16 cellular contexts compared by ENCODE assay signal in the genomic region with DNA sequence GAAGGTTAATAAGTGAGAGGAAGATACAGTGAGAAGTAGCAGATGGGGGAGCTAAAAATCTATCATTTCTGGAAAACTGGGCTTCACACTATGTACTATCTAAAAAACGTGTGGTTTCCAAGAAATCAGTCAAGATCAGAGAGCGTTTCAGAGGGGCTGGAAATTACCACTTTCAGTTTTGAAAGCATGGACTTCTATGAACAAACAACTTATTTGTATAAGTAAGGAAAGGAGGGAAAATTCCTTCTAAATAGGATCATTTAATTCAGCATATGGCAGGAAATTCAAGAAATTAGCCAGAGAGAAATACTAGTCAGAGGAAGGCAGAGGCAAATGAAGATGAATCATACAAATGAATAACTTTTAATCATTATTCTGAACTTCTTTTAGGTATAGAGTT. TPM values are rescaled to one million over a fixed set of nuclear protein-coding genes. Genes with fewer than 3 reads are reported as not detected.
DNase-seq lines count a peak whose midpoint lies in the region; FAIRE-seq and TF ChIP-seq lines count a peak whose summit lies in the region.
"Had no signal": no experiment of that assay in that cellular context is flagged by ENCODE, and none has a peak within 500 bp of the region (broad histone marks: within the 10 kb centered on the region; RNA-seq: fewer than 3 reads in every experiment).

No MANE protein-coding gene starts in this region.

- WGBS in SK-N-SH (ENCODE audit: low lambda C conversion rate): 24% methylated on average over 2 of the region's 2 CpGs
- WGBS in smooth muscle cell (ENCODE audit: low lambda C conversion rate): 44% methylated on average over 2 of the region's 2 CpGs

- H4K20me1 ChIP-seq in SK-N-SH (ENCODE audit: insufficient read depth): peaks cover 12% of the 10 kb centered on the region; the same call in 1 of the 2 replicates
- H4K20me1 ChIP-seq in smooth muscle cell (ENCODE audit: low read depth): no peaks in the 10 kb centered on the region

- H3K79me2 ChIP-seq in SK-N-SH (ENCODE audit: insufficient read depth) (peaks cover 94% of the 10 kb centered on the region), smooth muscle cell (ENCODE audit: low read depth) (peaks cover 56% of the 10 kb centered on the region)

- POLR2A ChIA-PET in SK-N-SH (lab: Yijun Ruan, JAX): no interaction called here

- peaks cover 83% of the 10 kb centered on the region for H3F3A ChIP-seq in SK-N-SH (replicated peaks; ENCODE audit: insufficient read depth)
- no peaks in the 10 kb centered on the region for H3F3A ChIP-seq in smooth muscle cell (ENCODE audit: low read depth)

- H3K9me3 ChIP-seq in SK-N-SH: no peaks in the 10 kb centered on the region
- no peaks in the 10 kb centered on the region for H3K9me3 ChIP-seq in smooth muscle cell (replicated peaks; ENCODE audit: low read depth)
- H3K9me3 ChIP-seq: ascending aorta, pancreas had no signal

- H3K27me3 ChIP-seq in SK-N-SH (ENCODE audit: insufficient read depth) (no peaks in the 10 kb centered on the region), smooth muscle cell (ENCODE audit: low read depth) (no peaks in the 10 kb centered on the region)
- H3K27me3 ChIP-seq: ascending aorta, pancreas had no signal

- no peaks in the 10 kb centered on the region for H3K9me2 ChIP-seq in SK-N-SH

- peak; percentile 84 for FAIRE-seq in H54 (lab: Jason Lieb, UNC)
- FAIRE-seq: frontal cortex, pancreas had no signal

- H3K4me3 ChIP-seq in SK-N-SH (ENCODE audit: low read depth in 2 of 2, low read length in 1 of 2) (no peak overlapping the region), smooth muscle cell (no peak overlapping the region)
- H3K4me3 ChIP-seq: ascending aorta, dorsolateral prefrontal cortex, pancreas had no signal

- TF ChIP-seq CTCF in SK-N-SH (IDR thresholded peaks at IDR 0.05): no peak
- no peak for TF ChIP-seq CTCF in smooth muscle cell (IDR thresholded peaks at IDR 0.05; ENCODE audit: borderline replicate concordance, insufficient read depth, poor library complexity, severe bottlenecking)

- H3K9ac ChIP-seq in SK-N-SH (peak overlapping the region; percentile 20; the same call in 1 of the 2 replicates), smooth muscle cell (ENCODE audit: low read depth) (no peak overlapping the region)

- DNase-seq in H54 (ENCODE audit: insufficient read length, low spot score) (no peak), SK-N-SH (no peak), fibroblast of peridontal ligament (ENCODE audit: extremely low read depth) (peak; percentile 58), smooth muscle cell (lab: John Stamatoyannopoulos, UW; ENCODE audit: unreplicated experiment) (no peak), iPS-NIHi7 (ENCODE audit: extremely low spot score) (no peak), NCI-H345 treated with DMSO at 0.1 percent for 48 hours (lab: John Stamatoyannopoulos, UW; ENCODE audit: unreplicated experiment) (no peak), NCI-H1417 treated with DMSO at 0.1 percent for 48 hours (lab: John Stamatoyannopoulos, UW) (no peak)
- DNase-seq: activated CD4-positive, alpha-beta T cell treated with anti-CD3 and anti-CD28 coated beads, Interleukin-2, amount 50 U/mL, for 1 hour; dorsolateral prefrontal cortex; GDM1; NCI-H2081; NCI-H774; pancreas; T1000 had no signal

- CTCF ChIA-PET in SK-N-SH (lab: Yijun Ruan, JAX): interaction anchor here (1.2 kb wide), 1 partner anchor 61 kb away, joined by 3 read pairs; no protein-coding TSS in a partner anchor

- TF ChIP-seq EP300 in SK-N-SH (IDR thresholded peaks at IDR 0.05; ENCODE audit: borderline replicate concordance in 1 of 2, low read depth in 1 of 2, low read length in 1 of 2): peak in 1 of 2 experiments; percentile 62; a peak in 1 of 4 replicates

- H3K4me2 ChIP-seq in SK-N-SH: peak overlapping the region; percentile 54
- H3K4me2 ChIP-seq in smooth muscle cell: peak overlapping the region; percentile 72

- H2AFZ ChIP-seq in SK-N-SH (ENCODE audit: low read depth): no peak overlapping the region
- H2AFZ ChIP-seq in smooth muscle cell (ENCODE audit: low read depth): no peak overlapping the region

- TF ChIP-seq RAD21 in SK-N-SH (IDR thresholded peaks at IDR 0.05; ENCODE audit: low read length): no peak

- peaks cover 5 to 42% of the 10 kb centered on the region in 2 experiments for H3K36me3 ChIP-seq in SK-N-SH (replicated peaks in 1 of 2; ENCODE audit: control insufficient read depth in 1 of 2, insufficient read depth in 2 of 2, low read length in 1 of 2)
- H3K36me3 ChIP-seq in smooth muscle cell (ENCODE audit: low read depth): no peaks in the 10 kb centered on the region
- H3K36me3 ChIP-seq: ascending aorta, pancreas had no signal

- H3K4me1 ChIP-seq in SK-N-SH (ENCODE audit: control insufficient read depth in 1 of 2, insufficient read depth in 2 of 2, low read depth in 1 of 2, low read length in 1 of 2) (peaks cover 0 to 43% of the 10 kb centered on the region in 2 experiments; a peak in 3 of 4 replicates), smooth muscle cell (ENCODE audit: low read depth) (no peaks in the 10 kb centered on the region)
- H3K4me1 ChIP-seq: ascending aorta had no signal

- TF ChIP-seq POLR2A in H54 (IDR thresholded peaks at IDR 0.05; ENCODE audit: low read depth, low read length): no peak

- H3K27ac ChIP-seq in SK-N-SH (ENCODE audit: low read depth in 2 of 2, low read length in 1 of 2): peak overlapping the region; percentile 89 to 90; a peak in 3 of 4 replicates
- peak overlapping the region; percentile 43 for H3K27ac ChIP-seq in smooth muscle cell (ENCODE audit: low read depth)
- H3K27ac ChIP-seq: ascending aorta, dorsolateral prefrontal cortex had no signal

TF ChIP-seq in SK-N-SH, 30 proteins besides CTCF, POLR2A, EP300 and RAD21:
- TF ChIP-seq RXRA (IDR thresholded peaks at IDR 0.05; ENCODE audit: borderline replicate concordance, low read depth): peak; percentile 46; the same call in 1 of the 2 replicates
- TF ChIP-seq JUND (IDR thresholded peaks at IDR 0.05): peak; percentile 60
- no peak for TF ChIP-seq FOXJ3 (CRISPR knock-in tag; IDR thresholded peaks at IDR 0.05)
- peak; percentile 72 for TF ChIP-seq FOSL2 (IDR thresholded peaks at IDR 0.05; ENCODE audit: borderline replicate concordance, low read depth)
- TF ChIP-seq, protein P1, sequence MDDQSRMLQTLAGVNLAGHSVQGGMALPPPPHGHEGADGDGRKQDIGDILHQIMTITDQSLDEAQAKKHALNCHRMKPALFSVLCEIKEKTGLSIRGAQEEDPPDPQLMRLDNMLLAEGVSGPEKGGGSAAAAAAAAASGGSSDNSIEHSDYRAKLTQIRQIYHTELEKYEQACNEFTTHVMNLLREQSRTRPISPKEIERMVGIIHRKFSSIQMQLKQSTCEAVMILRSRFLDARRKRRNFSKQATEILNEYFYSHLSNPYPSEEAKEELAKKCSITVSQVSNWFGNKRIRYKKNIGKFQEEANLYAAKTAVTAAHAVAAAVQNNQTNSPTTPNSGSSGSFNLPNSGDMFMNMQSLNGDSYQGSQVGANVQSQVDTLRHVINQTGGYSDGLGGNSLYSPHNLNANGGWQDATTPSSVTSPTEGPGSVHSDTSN (IDR thresholded peaks at IDR 0.05): peak; percentile 54; the same call in 1 of the 2 replicates
- 0 out of 2 replicates have a peak, but pooled peaks have one; percentile 27 for TF ChIP-seq FOXM1 (IDR thresholded peaks at IDR 0.05; ENCODE audit: low read depth)
- TF ChIP-seq, protein P2, sequence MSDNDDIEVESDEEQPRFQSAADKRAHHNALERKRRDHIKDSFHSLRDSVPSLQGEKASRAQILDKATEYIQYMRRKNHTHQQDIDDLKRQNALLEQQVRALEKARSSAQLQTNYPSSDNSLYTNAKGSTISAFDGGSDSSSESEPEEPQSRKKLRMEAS (IDR thresholded peaks at IDR 0.05; ENCODE audit: low read depth): 0 out of 2 replicates have a peak, but pooled peaks have one; percentile 36
- 0 out of 2 replicates have a peak, but pooled peaks have one; percentile 10 for TF ChIP-seq TEAD4 (IDR thresholded peaks at IDR 0.05; ENCODE audit: borderline replicate concordance, insufficient read depth)
- peak; percentile 38; the same call in 1 of the 2 replicates for TF ChIP-seq POLR2AphosphoS5 (IDR thresholded peaks at IDR 0.05; ENCODE audit: low read depth, low read length)
- peak; percentile 75 for TF ChIP-seq TCF12 (IDR thresholded peaks at IDR 0.05)
- no peak for TF ChIP-seq NRF1 (IDR thresholded peaks at IDR 0.05; ENCODE audit: low read depth, low read length)
- no peak for TF ChIP-seq ELF1 (IDR thresholded peaks at IDR 0.05)

RNA-seq across cellular contexts. Expression of a gene that starts 11.3 kb away (rescaled TPM):
- polyA plus RNA-seq in SK-N-SH (2012; rRNA removed): 572 and 805 TPM in 2 replicates
- polyA plus RNA-seq in SK-N-SH (2012; cell fraction: cytosol; rRNA removed): 444 and 596 TPM in 2 replicates
- 772 and 1,095 TPM in 2 replicates for polyA plus RNA-seq in SK-N-SH (2012; cell fraction: nucleus; rRNA removed)
- 563 and 581 TPM in 2 replicates for total RNA-seq in smooth muscle cell
- 365 and 567 TPM in 2 replicates for polyA plus RNA-seq in smooth muscle cell
